12 cellular contexts compared by ENCODE assay signal in the genomic region with DNA sequence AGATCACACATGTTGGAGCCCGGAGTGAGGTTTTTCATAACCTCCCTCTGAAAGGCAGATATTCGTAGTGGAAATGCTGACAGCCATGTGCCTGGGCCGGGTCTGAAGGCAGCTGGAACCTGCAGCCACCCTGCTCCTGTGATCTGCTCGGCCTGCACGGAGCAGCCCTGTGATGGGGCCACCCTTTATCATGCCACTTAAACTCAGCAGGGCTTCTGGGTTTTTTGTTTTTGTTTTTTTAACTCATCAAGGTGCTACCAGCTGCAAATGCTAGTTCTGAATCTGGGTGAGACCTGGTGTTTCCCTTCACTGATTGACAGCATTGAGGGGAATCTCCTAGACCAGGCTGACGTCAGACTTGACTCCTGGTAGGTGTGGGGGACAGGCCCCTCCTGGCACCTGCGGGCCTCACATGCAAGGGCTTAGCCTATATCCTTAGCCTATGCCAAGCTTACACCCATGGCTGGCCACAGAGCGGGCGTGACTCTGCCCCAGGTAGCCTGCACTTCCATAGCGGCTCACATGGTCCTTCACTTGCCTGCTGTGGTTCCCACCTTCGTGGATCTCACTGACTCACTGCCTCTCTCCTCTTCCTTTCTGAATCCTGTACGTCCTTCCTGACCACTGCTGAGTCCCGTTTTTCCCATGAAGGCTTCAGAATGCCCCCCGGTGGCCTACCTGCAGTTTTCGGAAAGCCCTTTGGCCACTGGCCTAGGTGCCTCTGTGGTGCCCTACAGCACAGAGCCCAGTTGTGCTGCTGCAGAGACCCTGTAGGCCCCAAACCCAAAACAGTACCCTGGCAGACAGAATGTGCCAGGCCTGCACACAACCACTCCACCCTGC.
DNase-seq lines count a peak whose midpoint lies in the region; ATAC-seq and TF ChIP-seq lines count a peak whose summit lies in the region.
"Had no signal": no experiment of that assay in that cellular context is flagged by ENCODE, and none has a peak within 500 bp of the region (broad histone marks: within the 10 kb centered on the region; RNA-seq: fewer than 3 reads in every experiment).

No MANE protein-coding gene starts in this region.

- no peak for ATAC-seq in CD4-positive, CD25-positive, alpha-beta regulatory T cell (ENCODE audit: low read depth in 2 of 2)
- no peak for ATAC-seq in natural killer cell
- ATAC-seq: Panc1 had no signal

- DNase-seq in CD4-positive, CD25-positive, alpha-beta regulatory T cell: no peak
- DNase-seq in GM19238 (ENCODE audit: insufficient read length, low spot score): peak; percentile 26
- DNase-seq in NCI-H345 treated with DMSO at 0.1 percent for 48 hours (lab: John Stamatoyannopoulos, UW; ENCODE audit: unreplicated experiment): peak; percentile 33
- peak; percentile 19 for DNase-seq in fibroblast of mammary gland (ENCODE audit: low read depth)
- DNase-seq in KBM-7: no peak
- DNase-seq in natural killer cell: no peak
- no peak for DNase-seq in NCI-H2171 treated with DMSO at 0.1 percent for 48 hours (lab: John Stamatoyannopoulos, UW)
- no peak for DNase-seq in glutamatergic neuron
- DNase-seq: hypothalamus, NCI-H1105 had no signal

- H3K27me3 ChIP-seq in CD4-positive, CD25-positive, alpha-beta regulatory T cell (ENCODE audit: control insufficient read depth, insufficient read depth, low read length): no peaks in the 10 kb centered on the region

- no peaks in the 10 kb centered on the region for H3K9me3 Mint-ChIP-seq in CD4-positive, CD25-positive, alpha-beta regulatory T cell
- H3K9me3 Mint-ChIP-seq in natural killer cell: no peaks in the 10 kb centered on the region
- H3K9me3 Mint-ChIP-seq in glutamatergic neuron (ENCODE audit: unreplicated experiment): peaks cover 2% of the 10 kb centered on the region

- H3K27ac Mint-ChIP-seq in CD4-positive, CD25-positive, alpha-beta regulatory T cell: peak overlapping the region in 2 of 3 donors; percentile 15 to 67
- H3K27ac Mint-ChIP-seq in natural killer cell (no peak overlapping the region), glutamatergic neuron (ENCODE audit: unreplicated experiment) (no peak overlapping the region)
- H3K27ac Mint-ChIP-seq: activated naive CD8-positive, alpha-beta T cell had no signal

- H3K4me3 Mint-ChIP-seq in CD4-positive, CD25-positive, alpha-beta regulatory T cell: no peak overlapping the region
- H3K4me3 Mint-ChIP-seq in natural killer cell (no peak overlapping the region), glutamatergic neuron (ENCODE audit: unreplicated experiment) (no peak overlapping the region)
- H3K4me3 Mint-ChIP-seq: activated naive CD8-positive, alpha-beta T cell had no signal

- peaks cover 0 to 29% (median 3%) of the 10 kb centered on the region in 4 donors for H3K4me1 Mint-ChIP-seq in CD4-positive, CD25-positive, alpha-beta regulatory T cell
- H3K4me1 Mint-ChIP-seq in natural killer cell (peaks cover 8% of the 10 kb centered on the region in 2 donors), glutamatergic neuron (ENCODE audit: low read depth, unreplicated experiment) (peaks cover 25% of the 10 kb centered on the region)

- no peaks in the 10 kb centered on the region for H3K4me1 ChIP-seq in CD4-positive, CD25-positive, alpha-beta regulatory T cell (ENCODE audit: control insufficient read depth, insufficient read depth, low read length, poor library complexity, severe bottlenecking)

- H3K9me3 ChIP-seq in CD4-positive, CD25-positive, alpha-beta regulatory T cell (ENCODE audit: control insufficient read depth in 2 of 2, low read length in 2 of 2): no peaks in the 10 kb centered on the region

- in situ Hi-C loops in KBM-7 (cut with MboI; ENCODE audit: low pct_unique_long_range_greater_than_20kb, low sequenced_read_pairs): no loop called here

- H3K4me3 ChIP-seq in CD4-positive, CD25-positive, alpha-beta regulatory T cell (ENCODE audit: low read depth, low read length): no peak overlapping the region
- no peak overlapping the region for H3K4me3 ChIP-seq in fibroblast of mammary gland (ENCODE audit: control insufficient read depth, low read depth, low read length)

- H3K27me3 Mint-ChIP-seq in CD4-positive, CD25-positive, alpha-beta regulatory T cell: no peaks in the 10 kb centered on the region
- H3K27me3 Mint-ChIP-seq in natural killer cell (ENCODE audit: low read depth in 2 of 2): peaks cover 7 to 9% of the 10 kb centered on the region in 2 donors
- peaks cover 11% of the 10 kb centered on the region for H3K27me3 Mint-ChIP-seq in glutamatergic neuron (ENCODE audit: unreplicated experiment)
- H3K27me3 Mint-ChIP-seq: activated naive CD8-positive, alpha-beta T cell had no signal

- no peaks in the 10 kb centered on the region for H3K36me3 ChIP-seq in CD4-positive, CD25-positive, alpha-beta regulatory T cell (ENCODE audit: control insufficient read depth, insufficient read depth, low read length)

- H3K27ac ChIP-seq in CD4-positive, CD25-positive, alpha-beta regulatory T cell (ENCODE audit: insufficient read depth, low read length, poor library complexity, severe bottlenecking): no peak overlapping the region

- H3K36me3 Mint-ChIP-seq in CD4-positive, CD25-positive, alpha-beta regulatory T cell: peaks cover 11% of the 10 kb centered on the region
- H3K36me3 Mint-ChIP-seq in natural killer cell: no peaks in the 10 kb centered on the region
- H3K36me3 Mint-ChIP-seq in glutamatergic neuron (ENCODE audit: unreplicated experiment): peaks cover 3% of the 10 kb centered on the region

- no peak for TF ChIP-seq CTCF in fibroblast of mammary gland (conservative IDR thresholded peaks at IDR 0.05; ENCODE audit: control insufficient read depth, insufficient read depth, low read depth, low read length)
- no peak for TF ChIP-seq CTCF in natural killer cell (IDR thresholded peaks at IDR 0.05)
- no peak for TF ChIP-seq CTCF in glutamatergic neuron (IDR thresholded peaks at IDR 0.05; ENCODE audit: partially characterized antibody, unreplicated experiment)

- intact Hi-C loops in natural killer cell (cut with micrococcal nuclease): no loop called here

Comparison
In these comparisons a context has a peak if more than half of its experiments do, and no peak if none do; other contexts are left out.
1. DNase-seq: peak in GM19238 (single experiment), NCI-H345 treated with DMSO at 0.1 percent for 48 hours (single experiment) and fibroblast of mammary gland (single experiment); none in CD4-positive, CD25-positive, alpha-beta regulatory T cell (0 of 3), KBM-7 (single experiment), natural killer cell (single experiment), NCI-H2171 treated with DMSO at 0.1 percent for 48 hours (single experiment) and glutamatergic neuron (single experiment).
2. H3K27ac Mint-ChIP-seq: peak in CD4-positive, CD25-positive, alpha-beta regulatory T cell (2 of 3); none in natural killer cell (0 of 2) and glutamatergic neuron (single experiment).